Comparison of ENCODE assay signal across 18 cellular contexts in genomic region chr7:45880433-45880860, GRCh38. TPM values are rescaled to one million over a fixed set of nuclear protein-coding genes. Genes with fewer than 3 reads are reported as not detected.
DNase-seq lines count a peak whose midpoint lies in the region; ATAC-seq lines count a peak whose summit lies in the region.
"Had no signal": no experiment of that assay in that cellular context is flagged by ENCODE, and none has a peak within 500 bp of the region (broad histone marks: within the 10 kb centered on the region; RNA-seq: fewer than 3 reads in every experiment).

No MANE protein-coding gene starts in this region.

- no peak overlapping the region for H3K4ac ChIP-seq in neuronal stem cell (ENCODE audit: low read length)

- H3K27ac ChIP-seq in neuronal stem cell (replicated peaks; ENCODE audit: low read length) (no peak overlapping the region), substantia nigra (ENCODE audit: low read depth, low read length, poor library complexity, severe bottlenecking) (no peak overlapping the region)
- H3K27ac ChIP-seq: C4-2B had no signal

- intact Hi-C loops in cardiac septum (cut with DNase I) (no loop called here), left ventricle myocardium superior (cut with micrococcal nuclease) (no loop called here)

- H3K14ac ChIP-seq in neuronal stem cell (ENCODE audit: low read length), result peak overlapping the region; percentile 59

- H3K36me3 ChIP-seq in neuronal stem cell (replicated peaks in 1 of 2; ENCODE audit: control insufficient read depth in 2 of 2, insufficient read depth in 2 of 2, low read length in 2 of 2), result no peaks in the 10 kb centered on the region
- H3K36me3 ChIP-seq: BE2C had no signal

- no peak overlapping the region for H2BK15ac ChIP-seq in neuronal stem cell (ENCODE audit: low read length)

- peak overlapping the region; percentile 3 for H3K23ac ChIP-seq in neuronal stem cell (ENCODE audit: low read depth, low read length, poor library complexity)

- no peak overlapping the region for H4K8ac ChIP-seq in neuronal stem cell (ENCODE audit: low read depth, low read length)

- DNase-seq in cardiac septum (ENCODE audit: low spot score) (peak; percentile 31), left ventricle myocardium superior (no peak), left lobe of liver (ENCODE audit: low spot score) (peak; percentile 70), neuronal stem cell (ENCODE audit: low spot score) (no peak), NCI-H69 (lab: John Stamatoyannopoulos, UW) (no peak), NCI-H345 treated with DMSO at 0.1 percent for 48 hours (lab: John Stamatoyannopoulos, UW; ENCODE audit: unreplicated experiment) (no peak), substantia nigra (lab: John Stamatoyannopoulos, UW) (no peak)
- DNase-seq: BE2C; CD4-positive, alpha-beta memory T cell; COR-L47; DMS153; DMS79 treated with DMSO at 0.1 percent for 48 hours; EL; GOT3; H9 had no signal

- no CpG with 5 or more reads among the region's 7 CpGs for WGBS in neuronal stem cell (ENCODE audit: extremely low coverage in 2 of 2, insufficient read length in 2 of 2, insufficient replicate concordance in 1 of 2), 2 donors

- ATAC-seq in left ventricle myocardium superior (no peak), left lobe of liver (peak; percentile 47)

- H3K27me3 ChIP-seq in neuronal stem cell (ENCODE audit: control insufficient read depth in 3 of 3, insufficient read depth in 3 of 3, low read depth in 1 of 3, low read length in 3 of 3), result peaks cover 0 to 19% (median 0%) of the 10 kb centered on the region in 3 experiments
- H3K27me3 ChIP-seq: BE2C had no signal

- no peak overlapping the region for H3K18ac ChIP-seq in neuronal stem cell (ENCODE audit: low read length)

- H2AFZ ChIP-seq in neuronal stem cell (ENCODE audit: low read length), result no peak overlapping the region

- H2AK5ac ChIP-seq in neuronal stem cell (ENCODE audit: low read depth, low read length), result no peak overlapping the region

- peak overlapping the region in 1 of 2 donors; percentile 0 for H3K4me3 ChIP-seq in neuronal stem cell (ENCODE audit: low read length in 2 of 2)

- H3K4me2 ChIP-seq in neuronal stem cell (ENCODE audit: insufficient read depth, low read length, poor library complexity, severe bottlenecking), result no peak overlapping the region

- H3K79me1 ChIP-seq in neuronal stem cell (ENCODE audit: low read depth, low read length), result no peaks in the 10 kb centered on the region

- H3K9me3 ChIP-seq in neuronal stem cell (replicated peaks in 1 of 2; ENCODE audit: control insufficient read depth in 2 of 2, insufficient read depth in 1 of 2, low read depth in 1 of 2, low read length in 2 of 2), result peaks cover 0 to 6% of the 10 kb centered on the region in 2 donors
- H3K9me3 ChIP-seq: BE2C had no signal

- H4K91ac ChIP-seq in neuronal stem cell (ENCODE audit: low read depth, low read length, poor library complexity), result no peak overlapping the region

- no peaks in the 10 kb centered on the region for H3K4me1 ChIP-seq in neuronal stem cell (ENCODE audit: control insufficient read depth in 2 of 2, insufficient read depth in 1 of 2, low read depth in 1 of 2, low read length in 2 of 2)
- H3K4me1 ChIP-seq: BE2C had no signal

- no peak overlapping the region for H2BK5ac ChIP-seq in neuronal stem cell (ENCODE audit: low read length)

- H2BK120ac ChIP-seq in neuronal stem cell (ENCODE audit: low read depth, low read length), result no peak overlapping the region

- H3K9ac ChIP-seq in neuronal stem cell (ENCODE audit: low read depth, low read length, poor library complexity), result no peak overlapping the region

- no peak overlapping the region for H2BK12ac ChIP-seq in neuronal stem cell (ENCODE audit: low read length)

RNA-seq across cellular contexts. Expression of gene CCDC201, which starts 7.6 kb away (rescaled TPM):
- total RNA-seq in cardiac septum, result not detected
- not detected for total RNA-seq in left ventricle myocardium superior
- total RNA-seq in left lobe of liver, result not detected
- 0.01 TPM for polyA plus RNA-seq in neuronal stem cell (2013, experiment 1 of 2)
- not detected for polyA plus RNA-seq in neuronal stem cell (2013, experiment 2 of 2)
- total RNA-seq: CD4-positive, alpha-beta memory T cell; H9; HT-29 had no signal
- polyA plus RNA-seq: AG04450; CD4-positive, alpha-beta memory T cell had no signal

RNA-seq across cellular contexts. Expression of gene IGFBP1, which starts 7.8 kb away (rescaled TPM):
- total RNA-seq in cardiac septum (not detected), left ventricle myocardium superior (not detected), left lobe of liver (13.7 TPM)
- polyA plus RNA-seq in neuronal stem cell (2013, experiment 1 of 2), result not detected
- polyA plus RNA-seq in neuronal stem cell (2013, experiment 2 of 2), result not detected
- total RNA-seq: CD4-positive, alpha-beta memory T cell; H9; HT-29 had no signal
- polyA plus RNA-seq: CD4-positive, alpha-beta memory T cell had no signal

RNA-seq across cellular contexts. Expression of gene IGFBP3, which starts 40.6 kb away (rescaled TPM):
- total RNA-seq in cardiac septum (98.7 TPM), left ventricle myocardium superior (46.0 TPM), left lobe of liver (140 TPM)
- polyA plus RNA-seq in neuronal stem cell (2013, experiment 1 of 2), result 149 TPM
- 151 TPM for polyA plus RNA-seq in neuronal stem cell (2013, experiment 2 of 2)
- total RNA-seq: HT-29 had no signal

Comparison
In these comparisons a context has a peak if more than half of its experiments do, and no peak if none do; other contexts are left out.
1. DNase-seq: peak in cardiac septum (single experiment) and left lobe of liver (single experiment); none in left ventricle myocardium superior (single experiment), neuronal stem cell (single experiment), NCI-H69 (single experiment), NCI-H345 treated with DMSO at 0.1 percent for 48 hours (single experiment) and substantia nigra (0 of 49).
2. RNA of gene IGFBP1, which starts 7.8 kb away (total RNA-seq): 13.7 TPM in left lobe of liver (single experiment); not detected in cardiac septum (single experiment) and not detected in left ventricle myocardium superior (single experiment); every median in the first group is over 10 times any median in the second.